8 cellular contexts compared by ENCODE assay signal in the genomic region with DNA sequence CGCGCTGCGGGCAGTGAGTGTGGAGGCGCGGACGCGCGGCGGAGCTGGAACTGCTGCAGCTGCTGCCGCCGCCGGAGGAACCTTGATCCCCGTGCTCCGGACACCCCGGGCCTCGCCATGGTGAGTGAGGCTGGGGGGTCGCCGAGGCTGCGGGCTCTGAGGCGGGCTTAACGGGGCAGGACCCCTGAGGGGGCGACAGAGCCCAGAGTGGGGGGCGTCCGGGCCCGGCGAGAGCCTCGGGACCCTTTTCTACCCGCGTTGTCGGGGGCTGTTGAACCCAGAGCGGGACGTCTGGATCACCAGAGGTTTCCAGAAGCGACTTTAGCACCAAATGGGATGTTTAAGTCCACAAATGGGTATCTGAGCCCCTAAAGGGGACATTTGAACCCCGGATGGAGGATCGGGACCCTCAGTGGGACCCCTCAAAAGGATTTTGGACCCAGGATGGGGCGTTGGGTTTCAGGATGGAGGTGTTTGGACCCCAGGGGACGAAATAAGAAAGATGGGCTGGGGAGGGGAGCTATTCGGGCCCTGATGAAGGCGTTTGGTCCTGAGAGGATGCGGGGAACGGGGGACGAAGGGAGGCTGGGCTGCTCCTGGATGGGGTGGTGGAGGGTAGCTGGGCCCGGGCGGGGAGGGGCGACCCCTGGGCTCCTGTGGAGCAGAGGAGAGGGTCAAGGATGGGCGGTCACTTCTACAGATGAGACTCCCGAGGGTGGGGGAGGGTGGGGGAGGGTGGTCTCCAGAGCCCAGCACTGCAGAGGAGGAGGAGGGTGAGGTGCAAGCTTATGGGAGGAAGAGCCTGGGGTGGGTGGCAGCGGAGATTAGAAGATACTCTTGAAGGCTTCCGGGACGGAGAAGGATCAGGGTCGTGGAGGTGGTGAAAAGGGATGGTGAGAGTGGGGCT. TPM values are rescaled to one million over a fixed set of nuclear protein-coding genes. Genes with fewer than 3 reads are reported as not detected.
DNase-seq lines count a peak whose midpoint lies in the region; ATAC-seq and TF ChIP-seq lines count a peak whose summit lies in the region.

A gene (plus strand): TSS at position 13 of the 907 bp plus-strand sequence. CDS start 105 bp downstream, at position 118.

- peak; percentile 73 for TF ChIP-seq POLR2A in erythroblast (IDR thresholded peaks at IDR 0.05; ENCODE audit: low read length)

- peaks cover 9% of the 10 kb centered on the region for H3K36me3 ChIP-seq in SJCRH30

- no peaks in the 10 kb centered on the region for H3K4me1 ChIP-seq in SJCRH30

- peaks cover 0 to 2% (median 0%) of the 10 kb centered on the region in 5 donors for H3K27me3 Mint-ChIP-seq in naive thymus-derived CD8-positive, alpha-beta T cell

- H3K36me3 Mint-ChIP-seq in naive thymus-derived CD8-positive, alpha-beta T cell: peaks cover 0 to 14% (median 0%) of the 10 kb centered on the region in 3 donors

- peaks cover 26 to 63% (median 40%) of the 10 kb centered on the region in 4 donors for H3K4me1 Mint-ChIP-seq in naive thymus-derived CD8-positive, alpha-beta T cell

- peak within 1 kb of the TSS; percentile 98 for H3K4me3 ChIP-seq in SJCRH30

- H3K9me3 ChIP-seq in SJCRH30 (replicated peaks): 0 out of 2 replicates have a peak, but pooled peaks cover 7% of the 10 kb centered on the region

- peak within 1 kb of the TSS; percentile 100 for H3K27ac Mint-ChIP-seq in naive thymus-derived CD8-positive, alpha-beta T cell

- no peak for ATAC-seq in naive thymus-derived CD8-positive, alpha-beta T cell

- H3K27ac ChIP-seq in SJCRH30: peak within 1 kb of the TSS; percentile 99

- POLR2A ChIA-PET in naive thymus-derived CD8-positive, alpha-beta T cell (lab: Charles Lee): interaction anchor here (0.5 to 6.8 kb wide), 22 partner anchors 10 to 773 kb away, joined by 3 to 145 read pairs (median 5); a partner anchor contains a TSS

- H3K4me3 Mint-ChIP-seq in naive thymus-derived CD8-positive, alpha-beta T cell: peak within 1 kb of the TSS; percentile 95 to 100 (median 98)

- DNase-seq in activated CD4-positive, CD25-positive, alpha-beta regulatory T cell treated with anti-CD3 and anti-CD28 coated beads, Interleukin-2, amount 50 U/mL, for 72 hours: peak; percentile 37
- no peak for DNase-seq in activated CD4-positive, CD25-positive, alpha-beta regulatory T cell (lab: John Stamatoyannopoulos, UW)
- DNase-seq in SJCRH30 (peak in 1 of 2 experiments; percentile 37), erythroblast (lab: John Stamatoyannopoulos, UW) (peak; percentile 52 to 66), NCI-H345 (lab: John Stamatoyannopoulos, UW) (no peak), iPS-NIHi7 (ENCODE audit: extremely low spot score) (no peak), NCI-H1694 treated with DMSO at 0.1 percent for 48 hours (lab: John Stamatoyannopoulos, UW) (no peak)
- peak in 2 of 10 donors; percentile 8 to 20 for DNase-seq in naive thymus-derived CD8-positive, alpha-beta T cell

- no peaks in the 10 kb centered on the region for H3K27me3 ChIP-seq in SJCRH30

- peaks cover 0 to 11% (median 9%) of the 10 kb centered on the region in 9 donors for H3K9me3 Mint-ChIP-seq in naive thymus-derived CD8-positive, alpha-beta T cell

RNA-seq across cellular contexts. Expression of the gene that starts here (rescaled TPM):
- 239 and 247 TPM in 2 replicates for total RNA-seq in SJCRH30 (2014; rRNA removed; shearing (Covaris generic))
- total RNA-seq in naive thymus-derived CD8-positive, alpha-beta T cell: 100 to 1,000 TPM; 185 to 190 TPM
- 100 to 1,000 TPM; 188 to 221 (median 214) TPM for polyA plus RNA-seq in naive thymus-derived CD8-positive, alpha-beta T cell

Comparison
In these comparisons a context has a peak if more than half of its experiments do, and no peak if none do; other contexts are left out.
1. DNase-seq: peak in activated CD4-positive, CD25-positive, alpha-beta regulatory T cell treated with anti-CD3 and anti-CD28 coated beads, Interleukin-2, amount 50 U/mL, for 72 hours (single experiment) and erythroblast (2 of 2); none in activated CD4-positive, CD25-positive, alpha-beta regulatory T cell (0 of 4), NCI-H345 (single experiment), iPS-NIHi7 (single experiment) and NCI-H1694 treated with DMSO at 0.1 percent for 48 hours (single experiment).